Comparison of ENCODE assay signal across 20 cellular contexts in genomic region chr5:61303348-61303747, GRCh38. TPM values are rescaled to one million over a fixed set of nuclear protein-coding genes. Genes with fewer than 3 reads are reported as not detected.
A peak's percentile ranks its signal among the peaks of the same experiment; 100 is the strongest.
DNase-seq lines count a peak whose midpoint lies in the region; ATAC-seq, FAIRE-seq and TF ChIP-seq lines count a peak whose summit lies in the region.
"Had no signal": no experiment of that assay in that cellular context is flagged by ENCODE, and none has a peak within 500 bp of the region (broad histone marks: within the 10 kb centered on the region; RNA-seq: fewer than 3 reads in every experiment).

No MANE protein-coding gene starts in this region.

- H3K27me3 ChIP-seq in keratinocyte (ENCODE audit: control insufficient read depth, extremely low read depth, insufficient read depth, low read length) (no peaks in the 10 kb centered on the region), tibial artery (no peaks in the 10 kb centered on the region)
- H3K27me3 ChIP-seq: colonic mucosa, ovary, spleen had no signal

- no peak overlapping the region for H3K27ac Mint-ChIP-seq in activated T-cell treated with anti-CD3 and anti-CD28 coated beads, Interleukin-2, amount 50 U/mL, for 72 hours
- H3K27ac Mint-ChIP-seq: CD4-positive, CD25-positive, alpha-beta regulatory T cell; T-helper 2 cell treated with Interferon-gamma antibody and Interleukin-4, amounts not matched to agents 5 μg/mL and 100 μg/mL, for 36 hours had no signal

- no peak for FAIRE-seq in keratinocyte (lab: Jason Lieb, UNC)

- TF ChIP-seq CTCF in WI38 (IDR thresholded peaks at IDR 0.05; ENCODE audit: low read depth, low read length) (no peak), keratinocyte (optimal IDR thresholded peaks at IDR 0.05 in 1 of 3, IDR thresholded peaks at IDR 0.05 in 1 of 3, conservative IDR thresholded peaks at IDR 0.05 in 1 of 3; ENCODE audit: extremely low read depth in 1 of 3, insufficient read depth in 2 of 3, low read length in 3 of 3) (no peak), tibial artery (IDR thresholded peaks at IDR 0.05) (no peak)

- H4K20me1 ChIP-seq in keratinocyte (ENCODE audit: control insufficient read depth, extremely low read depth, insufficient read depth, low read length) = peaks cover 3% of the 10 kb centered on the region

- no peak for DNase-seq in activated T-cell treated with anti-CD3 and anti-CD28 coated beads, Interleukin-2, amount 50 U/mL, for 72 hours
- DNase-seq in activated T-cell treated with anti-CD3 and anti-CD28 coated beads for 4 hours (no peak), keratinocyte (ENCODE audit: low read depth, low spot score) (no peak), tibial artery (no peak), left colon (no peak), NCI-H187 (lab: John Stamatoyannopoulos, UW) (no peak)
- DNase-seq: activated CD4-positive, CD25-positive, alpha-beta regulatory T cell treated with anti-CD3 and anti-CD28 coated beads, Interleukin-2, amount 50 U/mL, for 72 hours; activated gamma-delta T cell treated with Interleukin-2 at 50 U/mL for 16 hours; CD4-positive, CD25-positive, alpha-beta regulatory T cell; colonic mucosa; DMS79; NCI-H1417; ovary; spleen; stimulated activated naive CD8-positive, alpha-beta T cell treated with anti-CD3 and anti-CD28 coated beads, Interleukin-15, Interleukin-2, amounts not matched to agents 100 U/mL and 50 U/mL, for 24 hours had no signal

- H3K4me1 ChIP-seq in keratinocyte (ENCODE audit: control insufficient read depth, extremely low read depth, insufficient read depth, low read length) = peaks cover 76% of the 10 kb centered on the region
- H3K4me1 ChIP-seq in tibial artery = peaks cover 0 to 38% (median 21%) of the 10 kb centered on the region in 4 donors
- H3K4me1 ChIP-seq: colonic mucosa had no signal

- H3K9me3 Mint-ChIP-seq in activated T-cell treated with anti-CD3 and anti-CD28 coated beads, Interleukin-2, amount 50 U/mL, for 72 hours = no peaks in the 10 kb centered on the region
- H3K9me3 Mint-ChIP-seq: T-helper 2 cell treated with Interferon-gamma antibody and Interleukin-4, amounts not matched to agents 5 μg/mL and 100 μg/mL, for 36 hours had no signal

- H2AFZ ChIP-seq in keratinocyte (ENCODE audit: control insufficient read depth, low read length) = no peak overlapping the region

- H3K4me3 ChIP-seq in WI38 (ENCODE audit: low read depth, low read length) (peak overlapping the region; percentile 60), keratinocyte (ENCODE audit: control insufficient read depth in 2 of 3, extremely low read depth in 1 of 3, insufficient read depth in 2 of 3, low read depth in 1 of 3, low read length in 3 of 3) (peak overlapping the region in 1 of 3 experiments; percentile 51), tibial artery (peak overlapping the region in 1 of 2 donors; percentile 3)
- H3K4me3 ChIP-seq: colonic mucosa, ovary had no signal

- peak overlapping the region; percentile 66 for H3K9ac ChIP-seq in keratinocyte (ENCODE audit: control insufficient read depth, extremely low read depth, insufficient read depth, low read length)
- H3K9ac ChIP-seq: KMS-11 had no signal

- peak overlapping the region; percentile 92 for H3K27ac ChIP-seq in keratinocyte (ENCODE audit: control insufficient read depth, insufficient read depth, low read length)
- peak overlapping the region; percentile 53 to 74 for H3K27ac ChIP-seq in tibial artery
- H3K27ac ChIP-seq: KMS-11, ovary had no signal

- ATAC-seq in activated T-cell treated with anti-CD3 and anti-CD28 coated beads, Interleukin-2, amount 50 U/mL, for 72 hours (replicated peaks in 1 of 2) = no peak
- ATAC-seq in left colon = no peak
- no peak for ATAC-seq in GM18519 (IDR thresholded peaks at IDR 0.05; ENCODE audit: low FRiP score, unreplicated experiment)
- ATAC-seq: Right ventricle myocardium inferior; stimulated activated naive CD8-positive, alpha-beta T cell treated with anti-CD3 and anti-CD28 coated beads, Interleukin-15, Interleukin-2, amounts not matched to agents 100 U/mL and 50 U/mL, for 24 hours had no signal

- H3K79me2 ChIP-seq in keratinocyte (ENCODE audit: control insufficient read depth, insufficient read depth, low read length) = no peaks in the 10 kb centered on the region

- peak overlapping the region; percentile 17 for H3K4me3 Mint-ChIP-seq in activated T-cell treated with anti-CD3 and anti-CD28 coated beads, Interleukin-2, amount 50 U/mL, for 72 hours
- H3K4me3 Mint-ChIP-seq: T-helper 2 cell treated with Interferon-gamma antibody and Interleukin-4, amounts not matched to agents 5 μg/mL and 100 μg/mL, for 36 hours had no signal

- H3K36me3 Mint-ChIP-seq in activated T-cell treated with anti-CD3 and anti-CD28 coated beads, Interleukin-2, amount 50 U/mL, for 72 hours (ENCODE audit: insufficient read depth in 2 of 2) = no peaks in the 10 kb centered on the region
- H3K36me3 Mint-ChIP-seq: CD4-positive, CD25-positive, alpha-beta regulatory T cell had no signal

- dilution Hi-C loops in keratinocyte (cut with MboI; ENCODE audit: extremely low pct_ligation_motif_present, low sequenced_read_pairs) = no loop called here

- intact Hi-C loops in tibial artery (cut with DNase I; ENCODE audit: low total_unique reads) (no loop called here), left colon (cut with DNase I, micrococcal nuclease) (no loop called here)

- H3K9me3 ChIP-seq in keratinocyte (ENCODE audit: control insufficient read depth, low read depth, low read length) (no peaks in the 10 kb centered on the region), tibial artery (no peaks in the 10 kb centered on the region)
- H3K9me3 ChIP-seq: colonic mucosa, ovary, spleen had no signal

- H3K36me3 ChIP-seq in keratinocyte (ENCODE audit: control insufficient read depth in 2 of 2, extremely low read depth in 1 of 2, insufficient read depth in 2 of 2, low read length in 2 of 2) = no peaks in the 10 kb centered on the region
- H3K36me3 ChIP-seq in tibial artery = no peaks in the 10 kb centered on the region
- H3K36me3 ChIP-seq: colonic mucosa, ovary, spleen had no signal

- H3K4me1 Mint-ChIP-seq in activated T-cell treated with anti-CD3 and anti-CD28 coated beads, Interleukin-2, amount 50 U/mL, for 72 hours (ENCODE audit: low read depth) = peaks cover 55% of the 10 kb centered on the region

- peak overlapping the region; percentile 63 for H3K4me2 ChIP-seq in keratinocyte (ENCODE audit: control insufficient read depth, extremely low read depth, insufficient read depth, low read depth, low read length)
- H3K4me2 ChIP-seq: KMS-11 had no signal

- peaks cover 4% of the 10 kb centered on the region for H3K9me1 ChIP-seq in keratinocyte (ENCODE audit: control insufficient read depth, extremely low read depth, insufficient read depth, low read length)

- H3K27me3 Mint-ChIP-seq in activated T-cell treated with anti-CD3 and anti-CD28 coated beads, Interleukin-2, amount 50 U/mL, for 72 hours (ENCODE audit: low read depth) = peaks cover 12% of the 10 kb centered on the region

RNA-seq across cellular contexts. Expression of gene ZSWIM6, which starts 28.7 kb away (rescaled TPM):
- 1 to 10 TPM; 6.9 to 8.6 TPM for total RNA-seq in activated T-cell treated with anti-CD3 and anti-CD28 coated beads, Interleukin-2, amount 50 U/mL, for 72 hours
- polyA plus RNA-seq in keratinocyte = 8.6 to 10.8 TPM (median 9.9 TPM) in 3 replicates
- 4.0 TPM for polyA plus RNA-seq in keratinocyte (2011; ENCODE audit: low read depth)
- polyA plus RNA-seq in keratinocyte (2011; cell fraction: cytosol; rRNA removed) = 3.8 and 5.9 TPM in 2 replicates
- polyA plus RNA-seq in keratinocyte (2011; cell fraction: nucleus; rRNA removed) = 22.8 TPM in 2 replicates
- polyA plus RNA-seq in keratinocyte (2012; ENCODE audit: low replicate concordance) = 5.3 and 8.5 TPM in 2 replicates
- polyA minus RNA-seq in keratinocyte = 13.6 to 25.3 TPM (median 22.6 TPM) in 3 replicates
- polyA minus RNA-seq in keratinocyte (2011; cell fraction: cytosol; rRNA and poly(A)+ RNA removed) = 8.1 TPM
- polyA minus RNA-seq in keratinocyte (2011; cell fraction: nucleus; rRNA and poly(A)+ RNA removed) = 22.2 and 34.2 TPM in 2 replicates
- 10 to 100 TPM; 22.5 to 27.1 TPM for total RNA-seq in left colon
